ENCODE assay signal across 8 cellular contexts in the genomic region with DNA sequence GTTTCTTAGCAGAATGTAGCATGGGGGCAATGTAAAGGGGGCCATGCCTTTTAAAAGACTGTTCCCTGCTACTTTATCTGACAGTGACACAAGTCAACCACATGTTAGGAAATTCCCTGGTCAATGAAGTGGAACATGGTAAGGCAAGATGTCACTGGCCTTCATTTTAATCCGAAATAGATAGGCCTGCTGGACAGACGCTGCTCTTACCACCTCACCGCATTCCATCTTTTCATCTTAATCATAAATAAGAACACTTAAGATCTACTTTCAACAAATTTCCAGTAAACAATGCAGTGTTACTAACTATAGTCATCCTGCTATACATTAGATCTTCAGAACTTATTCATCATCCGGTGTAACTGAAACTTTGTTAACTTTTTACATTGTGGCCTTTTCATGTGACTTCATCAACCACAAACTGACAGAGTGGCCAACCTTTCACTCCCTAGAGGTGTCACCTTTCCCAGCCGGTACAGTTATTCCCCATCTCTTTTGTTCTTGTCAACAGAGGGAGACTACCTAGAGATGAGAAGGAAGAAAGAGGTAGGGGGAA. TPM values are rescaled to one million over a fixed set of nuclear protein-coding genes. Genes with fewer than 3 reads are reported as not detected.
DNase-seq lines count a peak whose midpoint lies in the region; ATAC-seq and TF ChIP-seq lines count a peak whose summit lies in the region.

No MANE protein-coding gene starts in this region.

- peak; percentile 93 for ATAC-seq in GM21381 (IDR thresholded peaks at IDR 0.05; ENCODE audit: unreplicated experiment)
- peak; percentile 88 for ATAC-seq in HG03442 (IDR thresholded peaks at IDR 0.05; ENCODE audit: unreplicated experiment)

- H3K4me3 ChIP-seq in GM12864 (ENCODE audit: low read depth, low read length) (no peak overlapping the region), brain microvascular endothelial cell (ENCODE audit: low read depth, low read length) (no peak overlapping the region), spleen (no peak overlapping the region), WERI-Rb-1 (ENCODE audit: low read depth, low read length) (no peak overlapping the region)

- intact Hi-C loops in spleen (cut with DNase I; ENCODE audit: low total_unique reads), result no loop called here

- H3K9me3 ChIP-seq in spleen (no peaks in the 10 kb centered on the region), WERI-Rb-1 (ENCODE audit: severe bottlenecking) (no peaks in the 10 kb centered on the region)

- peak; percentile 33 for DNase-seq in GM12864 (ENCODE audit: low read depth)
- no peak for DNase-seq in brain microvascular endothelial cell
- DNase-seq in spleen, result no peak
- DNase-seq in WERI-Rb-1, result no peak
- no peak for DNase-seq in anterior cingulate cortex (lab: John Stamatoyannopoulos, UW)
- DNase-seq in mesenteric fat pad (ENCODE audit: low spot score), result no peak

- TF ChIP-seq POLR2A in spleen (IDR thresholded peaks at IDR 0.05), result no peak

- TF ChIP-seq CTCF in GM12864 (IDR thresholded peaks at IDR 0.05; ENCODE audit: low read depth, low read length, missing control alignments) (no peak), brain microvascular endothelial cell (IDR thresholded peaks at IDR 0.05; ENCODE audit: low read depth, low read length, missing control alignments) (no peak), spleen (IDR thresholded peaks at IDR 0.05 in 8 of 11, conservative IDR thresholded peaks at IDR 0.05 in 3 of 11) (no peak), WERI-Rb-1 (IDR thresholded peaks at IDR 0.05; ENCODE audit: low read depth, low read length) (no peak)

- H3K27me3 ChIP-seq in brain microvascular endothelial cell (replicated peaks) (no peaks in the 10 kb centered on the region), spleen (replicated peaks in 1 of 7) (no peaks in the 10 kb centered on the region), WERI-Rb-1 (ENCODE audit: insufficient read depth, low read depth, severe bottlenecking) (no peaks in the 10 kb centered on the region)

- 38 to 66% (median 58%) methylated on average over 5 of the region's 5 CpGs for WGBS in spleen, 5 donors

- H3K27ac ChIP-seq in brain microvascular endothelial cell (peak overlapping the region; percentile 30), spleen (peak overlapping the region in 4 of 8 donors; percentile 9 to 58 (median 16)), WERI-Rb-1 (no peak overlapping the region)

- H3K36me3 ChIP-seq in brain microvascular endothelial cell (replicated peaks), result no peaks in the 10 kb centered on the region
- H3K36me3 ChIP-seq in spleen, result no peaks in the 10 kb centered on the region
- no peaks in the 10 kb centered on the region for H3K36me3 ChIP-seq in WERI-Rb-1

- peaks cover 0 to 8% (median 6%) of the 10 kb centered on the region in 6 donors for H3K4me1 ChIP-seq in spleen

- in situ Hi-C loops in brain microvascular endothelial cell (cut with HindIII; ENCODE audit: low pct_ligation_motif_present, low sequenced_read_pairs), result loop anchor here (25.0 kb wide), 1 partner anchor 186 kb away; no protein-coding TSS in a partner anchor

RNA-seq across cellular contexts. Expression of a gene that starts 15.6 kb away (rescaled TPM):
- not detected for total RNA-seq in spleen
- under 1 TPM in 1 of 3 donors, not detected in 2; 0.03 TPM for polyA plus RNA-seq in spleen
- total RNA-seq in mesenteric fat pad, result 0.29 TPM
